ENCODE assay signal across 8 cellular contexts in the genomic region with DNA sequence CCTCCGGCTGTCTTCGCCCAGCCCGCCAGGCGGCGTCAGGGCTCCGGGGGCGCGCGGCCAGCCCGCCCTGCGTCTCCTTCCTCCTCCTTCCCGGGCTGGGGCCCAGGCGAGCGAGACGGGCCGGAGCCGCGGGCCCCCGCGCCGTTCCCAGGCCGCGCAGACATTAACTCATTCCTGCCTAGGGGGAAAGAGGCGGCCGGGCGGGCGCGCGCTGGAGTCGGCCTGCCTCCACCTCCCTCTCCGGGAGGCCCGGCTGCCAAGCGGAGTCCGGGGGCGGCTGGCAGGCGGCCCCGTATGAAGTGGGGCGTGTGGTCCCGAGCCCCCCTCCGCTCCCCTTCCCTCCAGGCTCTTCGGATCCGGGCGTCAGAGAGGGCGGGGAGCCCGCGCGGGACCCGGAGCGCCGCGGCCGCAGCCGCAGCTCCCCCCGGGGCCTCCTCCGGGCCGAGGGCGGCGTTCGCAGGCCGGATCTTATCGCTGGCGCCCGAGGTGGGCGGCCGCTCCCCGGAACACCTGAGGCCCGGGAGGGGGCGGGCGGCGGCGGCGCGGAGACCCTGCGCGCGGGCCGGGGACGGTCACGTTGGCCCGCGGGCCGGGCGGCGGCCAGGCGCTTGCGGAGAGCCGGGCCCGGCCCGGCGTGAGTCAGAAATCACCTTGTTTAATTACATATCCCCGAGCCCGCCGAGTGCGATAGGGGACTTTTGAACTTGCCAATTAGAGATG.
DNase-seq lines count a peak whose midpoint lies in the region; ATAC-seq and TF ChIP-seq lines count a peak whose summit lies in the region.

No MANE protein-coding gene starts in this region.

- TF ChIP-seq CTCF in AG04449 (IDR thresholded peaks at IDR 0.05; ENCODE audit: insufficient read depth, low read length, missing control alignments), result peak; percentile 82

- no peaks in the 10 kb centered on the region for H3K9me3 Mint-ChIP-seq in central memory CD8-positive, alpha-beta T cell

- peaks cover 12% of the 10 kb centered on the region for H3K36me3 Mint-ChIP-seq in central memory CD8-positive, alpha-beta T cell (ENCODE audit: insufficient read depth)

- TF ChIP-seq POLR2A in GM18526 (IDR thresholded peaks at IDR 0.05; ENCODE audit: extremely low read depth, insufficient read length), result peak; percentile 55

- CTCF ChIA-PET in AG04449 (lab: Yijun Ruan, JAX), result interaction anchor here (0.6 to 8.1 kb wide), 7 partner anchors 9 to 311 kb away, joined by 3 to 68 read pairs (median 4); no protein-coding TSS in a partner anchor

- peak overlapping the region; percentile 79 for H3K4me3 Mint-ChIP-seq in central memory CD8-positive, alpha-beta T cell

- peak; percentile 10 for DNase-seq in AG04449 (ENCODE audit: low read depth, low spot score)
- peak; percentile 43 for DNase-seq in NCI-H2107 (lab: John Stamatoyannopoulos, UW)
- peak; percentile 72 to 78 for DNase-seq in central memory CD8-positive, alpha-beta T cell (ENCODE audit: low spot score in 2 of 2)
- DNase-seq in kidney glomerular epithelial cell (lab: John Stamatoyannopoulos, UW), result peak; percentile 80
- DNase-seq in stimulated activated CD4-positive, alpha-beta T cell treated with anti-CD3 and anti-CD28 coated beads, Interleukin-1b, Interleukin-23, amount 100 ng/mL, for 1 hour (ENCODE audit: low read depth in 2 of 2), result peak; percentile 65

- peak; percentile 89 for ATAC-seq in HG03045 (IDR thresholded peaks at IDR 0.05; ENCODE audit: unreplicated experiment)
- ATAC-seq in activated CD4-positive, CD25-positive, alpha-beta regulatory T cell treated with anti-CD3 and anti-CD28 coated beads, Interleukin-2, amount 50 U/mL, for 24 hours, result peak; percentile 91 to 93
- peak; percentile 89 for ATAC-seq in central memory CD8-positive, alpha-beta T cell (replicated peaks; ENCODE audit: extremely low read depth, poor library complexity, severe bottlenecking)

- POLR2A ChIA-PET in AG04449 (lab: Yijun Ruan, JAX), result no interaction called here

- peak overlapping the region; percentile 57 for H3K4me3 ChIP-seq in AG04449 (ENCODE audit: low read depth, low read length)

- no peaks in the 10 kb centered on the region for H3K27me3 Mint-ChIP-seq in central memory CD8-positive, alpha-beta T cell

- peak overlapping the region; percentile 97 for H3K27ac Mint-ChIP-seq in central memory CD8-positive, alpha-beta T cell (ENCODE audit: low read depth)

- H3K4me1 Mint-ChIP-seq in central memory CD8-positive, alpha-beta T cell, result peaks cover 18% of the 10 kb centered on the region

Comparison
In these comparisons a context has a peak if more than half of its experiments do, and no peak if none do; other contexts are left out.
1. Peak in every context shown above with its lines: DNase-seq, ATAC-seq and H3K4me3 ChIP-seq.
2. DNase-seq: peak in every context shown above with its lines; median percentile 80 in kidney glomerular epithelial cell; 75 in central memory CD8-positive, alpha-beta T cell; 65 in stimulated activated CD4-positive, alpha-beta T cell treated with anti-CD3 and anti-CD28 coated beads, Interleukin-1b, Interleukin-23, amount 100 ng/mL, for 1 hour; 43 in NCI-H2107; 10 in AG04449.